1 cellular context compared by ENCODE assay signal in the genomic region with DNA sequence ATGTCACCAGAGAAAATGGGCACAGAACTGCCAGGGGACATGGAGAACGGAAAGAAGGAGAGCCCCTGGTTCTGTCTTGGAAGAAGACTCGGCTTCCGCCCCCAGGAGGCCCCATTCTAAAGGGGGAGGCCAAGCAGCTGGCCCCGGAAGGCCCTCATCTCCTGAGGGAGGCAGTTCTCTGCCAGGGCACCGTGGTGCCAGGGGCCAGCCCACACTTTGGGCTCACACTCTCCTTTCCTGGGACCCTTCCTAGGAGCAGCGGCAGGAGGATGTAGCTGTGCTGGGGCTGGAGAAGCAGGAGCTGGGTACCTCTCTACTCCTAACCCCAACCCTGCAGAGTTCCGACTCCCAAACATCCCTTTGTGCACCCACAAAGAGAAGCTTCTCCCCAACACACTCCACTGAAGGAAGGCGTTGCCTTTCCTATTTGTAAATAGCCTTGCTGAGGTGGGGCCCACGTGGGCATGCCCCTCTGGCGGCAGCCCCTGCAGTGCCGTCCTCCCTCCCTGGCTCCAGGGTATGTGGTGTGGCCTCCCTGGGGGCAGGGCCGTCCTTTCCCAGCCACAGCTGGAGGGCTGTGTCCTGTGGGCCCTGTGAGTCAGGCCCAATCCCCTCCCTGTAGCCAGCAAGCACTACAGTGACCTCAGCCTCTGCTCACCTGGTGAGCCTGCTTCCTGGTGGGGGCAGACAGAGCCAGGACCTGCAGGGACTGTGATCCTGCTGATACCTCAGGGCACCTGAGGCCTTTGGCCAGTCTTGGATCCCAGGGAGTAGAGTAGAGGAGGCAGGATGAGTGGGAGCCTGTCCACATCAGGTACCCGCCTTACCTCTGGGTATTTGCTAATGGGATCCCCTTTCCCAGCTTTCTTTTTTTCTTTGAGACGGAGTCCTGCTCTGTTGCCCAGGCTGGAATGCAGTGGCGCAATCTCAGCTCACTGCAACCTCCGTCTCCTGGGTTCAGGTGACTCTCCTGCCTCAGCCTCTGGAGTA.
TF ChIP-seq lines count a peak whose summit lies in the region.

No MANE protein-coding gene starts in this region.

TF ChIP-seq in HepG2, 621 proteins besides CTCF, POLR2A, EP300 and RAD21 (continued from another document and continues in another):
- TF ChIP-seq, protein P1, sequence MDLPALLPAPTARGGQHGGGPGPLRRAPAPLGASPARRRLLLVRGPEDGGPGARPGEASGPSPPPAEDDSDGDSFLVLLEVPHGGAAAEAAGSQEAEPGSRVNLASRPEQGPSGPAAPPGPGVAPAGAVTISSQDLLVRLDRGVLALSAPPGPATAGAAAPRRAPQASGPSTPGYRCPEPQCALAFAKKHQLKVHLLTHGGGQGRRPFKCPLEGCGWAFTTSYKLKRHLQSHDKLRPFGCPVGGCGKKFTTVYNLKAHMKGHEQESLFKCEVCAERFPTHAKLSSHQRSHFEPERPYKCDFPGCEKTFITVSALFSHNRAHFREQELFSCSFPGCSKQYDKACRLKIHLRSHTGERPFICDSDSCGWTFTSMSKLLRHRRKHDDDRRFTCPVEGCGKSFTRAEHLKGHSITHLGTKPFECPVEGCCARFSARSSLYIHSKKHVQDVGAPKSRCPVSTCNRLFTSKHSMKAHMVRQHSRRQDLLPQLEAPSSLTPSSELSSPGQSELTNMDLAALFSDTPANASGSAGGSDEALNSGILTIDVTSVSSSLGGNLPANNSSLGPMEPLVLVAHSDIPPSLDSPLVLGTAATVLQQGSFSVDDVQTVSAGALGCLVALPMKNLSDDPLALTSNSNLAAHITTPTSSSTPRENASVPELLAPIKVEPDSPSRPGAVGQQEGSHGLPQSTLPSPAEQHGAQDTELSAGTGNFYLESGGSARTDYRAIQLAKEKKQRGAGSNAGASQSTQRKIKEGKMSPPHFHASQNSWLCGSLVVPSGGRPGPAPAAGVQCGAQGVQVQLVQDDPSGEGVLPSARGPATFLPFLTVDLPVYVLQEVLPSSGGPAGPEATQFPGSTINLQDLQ (CRISPR knock-in tag; IDR thresholded peaks at IDR 0.05), result peak; percentile 81
- TF ChIP-seq ZNF33B (CRISPR knock-in tag; IDR thresholded peaks at IDR 0.05) (no peak; the same call in 1 of the 2 replicates), NFATC3 (CRISPR knock-in tag; IDR thresholded peaks at IDR 0.05) (no peak), ZNF724P (CRISPR knock-in tag; IDR thresholded peaks at IDR 0.05; ENCODE audit: borderline replicate concordance) (no peak), TEAD3 (CRISPR knock-in tag; optimal IDR thresholded peaks at IDR 0.05; ENCODE audit: borderline replicate concordance) (peak; percentile 88), SP1 (IDR thresholded peaks at IDR 0.05) (no peak), SP1 (CRISPR knock-in tag; IDR thresholded peaks at IDR 0.05) (peak; percentile 40; the same call in 1 of the 2 replicates), NCOA5 (CRISPR knock-in tag; IDR thresholded peaks at IDR 0.05) (no peak), HMGXB4 (CRISPR knock-in tag; IDR thresholded peaks at IDR 0.05; ENCODE audit: borderline replicate concordance in 1 of 2, low read depth in 1 of 2) (peak in 1 of 2 experiments; percentile 70; a peak in 3 of 4 replicates), ZUFSP (CRISPR knock-in tag; IDR thresholded peaks at IDR 0.05; ENCODE audit: borderline replicate concordance) (no peak), RXRA (CRISPR knock-in tag; IDR thresholded peaks at IDR 0.05) (peak; percentile 86), ZNF543 (CRISPR knock-in tag; IDR thresholded peaks at IDR 0.05) (no peak; the same call in 1 of the 2 replicates), JUN (CRISPR knock-in tag; IDR thresholded peaks at IDR 0.05) (no peak), FOXJ3 (CRISPR knock-in tag; IDR thresholded peaks at IDR 0.05; ENCODE audit: borderline replicate concordance) (0 out of 2 replicates have a peak, but pooled peaks have one; percentile 21), ATF1 (CRISPR knock-in tag; IDR thresholded peaks at IDR 0.05) (no peak), MAZ (IDR thresholded peaks at IDR 0.05; ENCODE audit: borderline replicate concordance, low read depth, low read length) (peak; percentile 59; the same call in 1 of the 2 replicates), MAZ (CRISPR knock-in tag; IDR thresholded peaks at IDR 0.05; ENCODE audit: low read depth) (peak; percentile 77; the same call in 1 of the 2 replicates), THRA (CRISPR knock-in tag; IDR thresholded peaks at IDR 0.05; ENCODE audit: borderline replicate concordance) (peak; percentile 72; the same call in 1 of the 2 replicates), ZSCAN22 (CRISPR knock-in tag; IDR thresholded peaks at IDR 0.05) (no peak), THYN1 (CRISPR knock-in tag; IDR thresholded peaks at IDR 0.05; ENCODE audit: borderline replicate concordance, low read depth) (no peak), ZNF850 (CRISPR knock-in tag; conservative IDR thresholded peaks at IDR 0.05) (no peak), ZMYM2 (CRISPR knock-in tag; IDR thresholded peaks at IDR 0.05) (peak; percentile 13), ZBTB26 (CRISPR knock-in tag; IDR thresholded peaks at IDR 0.05; ENCODE audit: borderline replicate concordance) (peak; percentile 56; the same call in 1 of the 2 replicates), SIX1 (CRISPR knock-in tag; IDR thresholded peaks at IDR 0.05; ENCODE audit: borderline replicate concordance) (no peak), ZNF563 (CRISPR knock-in tag; IDR thresholded peaks at IDR 0.05) (no peak; the same call in 1 of the 2 replicates), SAP130 (CRISPR knock-in tag; IDR thresholded peaks at IDR 0.05; ENCODE audit: low read depth) (peak; percentile 94), KLF11 (CRISPR knock-in tag; IDR thresholded peaks at IDR 0.05) (0 out of 2 replicates have a peak, but pooled peaks have one; percentile 65), PITX1 (CRISPR knock-in tag; IDR thresholded peaks at IDR 0.05) (0 out of 2 replicates have a peak, but pooled peaks have one; percentile 11), ADNP (CRISPR knock-in tag; IDR thresholded peaks at IDR 0.05) (0 out of 2 replicates have a peak, but pooled peaks have one; percentile 44), HMGA1 (CRISPR knock-in tag; conservative IDR thresholded peaks at IDR 0.05) (no peak), ZC3H4 (CRISPR knock-in tag; IDR thresholded peaks at IDR 0.05; ENCODE audit: borderline replicate concordance) (no peak), ZNF569 (CRISPR knock-in tag; IDR thresholded peaks at IDR 0.05; ENCODE audit: borderline replicate concordance) (no peak), ATRX (CRISPR knock-in tag; IDR thresholded peaks at IDR 0.05; ENCODE audit: borderline replicate concordance) (no peak), ATAD3A (CRISPR knock-in tag; IDR thresholded peaks at IDR 0.05) (peak; percentile 44; the same call in 1 of the 2 replicates), NR0B2 (CRISPR knock-in tag; IDR thresholded peaks at IDR 0.05) (0 out of 2 replicates have a peak, but pooled peaks have one; percentile 47), ZNF747 (CRISPR knock-in tag; IDR thresholded peaks at IDR 0.05; ENCODE audit: borderline replicate concordance) (no peak), PAF1 (CRISPR knock-in tag; IDR thresholded peaks at IDR 0.05) (no peak), ZNF20 (CRISPR knock-in tag; IDR thresholded peaks at IDR 0.05) (no peak), NFKBIZ (CRISPR knock-in tag; IDR thresholded peaks at IDR 0.05) (no peak)
- TF ChIP-seq, protein P2, sequence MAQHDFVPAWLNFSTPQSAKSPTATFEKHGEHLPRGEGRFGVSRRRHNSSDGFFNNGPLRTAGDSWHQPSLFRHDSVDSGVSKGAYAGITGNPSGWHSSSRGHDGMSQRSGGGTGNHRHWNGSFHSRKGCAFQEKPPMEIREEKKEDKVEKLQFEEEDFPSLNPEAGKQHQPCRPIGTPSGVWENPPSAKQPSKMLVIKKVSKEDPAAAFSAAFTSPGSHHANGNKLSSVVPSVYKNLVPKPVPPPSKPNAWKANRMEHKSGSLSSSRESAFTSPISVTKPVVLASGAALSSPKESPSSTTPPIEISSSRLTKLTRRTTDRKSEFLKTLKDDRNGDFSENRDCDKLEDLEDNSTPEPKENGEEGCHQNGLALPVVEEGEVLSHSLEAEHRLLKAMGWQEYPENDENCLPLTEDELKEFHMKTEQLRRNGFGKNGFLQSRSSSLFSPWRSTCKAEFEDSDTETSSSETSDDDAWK (CRISPR knock-in tag; IDR thresholded peaks at IDR 0.05), result no peak
- TF ChIP-seq, protein P3, sequence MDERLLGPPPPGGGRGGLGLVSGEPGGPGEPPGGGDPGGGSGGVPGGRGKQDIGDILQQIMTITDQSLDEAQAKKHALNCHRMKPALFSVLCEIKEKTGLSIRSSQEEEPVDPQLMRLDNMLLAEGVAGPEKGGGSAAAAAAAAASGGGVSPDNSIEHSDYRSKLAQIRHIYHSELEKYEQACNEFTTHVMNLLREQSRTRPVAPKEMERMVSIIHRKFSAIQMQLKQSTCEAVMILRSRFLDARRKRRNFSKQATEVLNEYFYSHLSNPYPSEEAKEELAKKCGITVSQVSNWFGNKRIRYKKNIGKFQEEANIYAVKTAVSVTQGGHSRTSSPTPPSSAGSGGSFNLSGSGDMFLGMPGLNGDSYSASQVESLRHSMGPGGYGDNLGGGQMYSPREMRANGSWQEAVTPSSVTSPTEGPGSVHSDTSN (CRISPR knock-in tag; IDR thresholded peaks at IDR 0.05), result no peak
- TF ChIP-seq, protein P4, sequence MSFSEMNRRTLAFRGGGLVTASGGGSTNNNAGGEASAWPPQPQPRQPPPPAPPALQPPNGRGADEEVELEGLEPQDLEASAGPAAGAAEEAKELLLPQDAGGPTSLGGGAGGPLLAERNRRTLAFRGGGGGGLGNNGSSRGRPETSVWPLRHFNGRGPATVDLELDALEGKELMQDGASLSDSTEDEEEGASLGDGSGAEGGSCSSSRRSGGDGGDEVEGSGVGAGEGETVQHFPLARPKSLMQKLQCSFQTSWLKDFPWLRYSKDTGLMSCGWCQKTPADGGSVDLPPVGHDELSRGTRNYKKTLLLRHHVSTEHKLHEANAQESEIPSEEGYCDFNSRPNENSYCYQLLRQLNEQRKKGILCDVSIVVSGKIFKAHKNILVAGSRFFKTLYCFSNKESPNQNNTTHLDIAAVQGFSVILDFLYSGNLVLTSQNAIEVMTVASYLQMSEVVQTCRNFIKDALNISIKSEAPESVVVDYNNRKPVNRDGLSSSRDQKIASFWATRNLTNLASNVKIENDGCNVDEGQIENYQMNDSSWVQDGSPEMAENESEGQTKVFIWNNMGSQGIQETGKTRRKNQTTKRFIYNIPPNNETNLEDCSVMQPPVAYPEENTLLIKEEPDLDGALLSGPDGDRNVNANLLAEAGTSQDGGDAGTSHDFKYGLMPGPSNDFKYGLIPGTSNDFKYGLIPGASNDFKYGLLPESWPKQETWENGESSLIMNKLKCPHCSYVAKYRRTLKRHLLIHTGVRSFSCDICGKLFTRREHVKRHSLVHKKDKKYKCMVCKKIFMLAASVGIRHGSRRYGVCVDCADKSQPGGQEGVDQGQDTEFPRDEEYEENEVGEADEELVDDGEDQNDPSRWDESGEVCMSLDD (CRISPR knock-in tag; IDR thresholded peaks at IDR 0.05; ENCODE audit: borderline replicate concordance), result no peak
- TF ChIP-seq, protein P5, sequence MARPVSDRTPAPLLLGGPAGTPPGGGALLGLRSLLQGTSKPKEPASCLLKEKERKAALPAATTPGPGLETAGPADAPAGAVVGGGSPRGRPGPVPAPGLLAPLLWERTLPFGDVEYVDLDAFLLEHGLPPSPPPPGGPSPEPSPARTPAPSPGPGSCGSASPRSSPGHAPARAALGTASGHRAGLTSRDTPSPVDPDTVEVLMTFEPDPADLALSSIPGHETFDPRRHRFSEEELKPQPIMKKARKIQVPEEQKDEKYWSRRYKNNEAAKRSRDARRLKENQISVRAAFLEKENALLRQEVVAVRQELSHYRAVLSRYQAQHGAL (CRISPR knock-in tag; IDR thresholded peaks at IDR 0.05; ENCODE audit: not compliant biosample characterization), result no peak
